Comparison of ENCODE assay signal across 3 cellular contexts in genomic region chr9:135438581-135439232, GRCh38.
TF ChIP-seq lines count a peak whose summit lies in the region.

No MANE protein-coding gene starts in this region.

TF ChIP-seq in Ishikawa, 13 proteins besides CTCF, POLR2A, EP300 and RAD21:
- TF ChIP-seq NFIC (IDR thresholded peaks at IDR 0.05) = peak; percentile 36; the same call in 1 of the 2 replicates
- TF ChIP-seq, protein P1, sequence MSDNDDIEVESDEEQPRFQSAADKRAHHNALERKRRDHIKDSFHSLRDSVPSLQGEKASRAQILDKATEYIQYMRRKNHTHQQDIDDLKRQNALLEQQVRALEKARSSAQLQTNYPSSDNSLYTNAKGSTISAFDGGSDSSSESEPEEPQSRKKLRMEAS (IDR thresholded peaks at IDR 0.05) = peak; percentile 47; the same call in 1 of the 2 replicates

TF ChIP-seq in K562, 482 proteins besides CTCF, POLR2A, EP300 and RAD21:
- peak; percentile 65 for TF ChIP-seq ZBTB33 (CRISPR knock-in tag; IDR thresholded peaks at IDR 0.05)

TF ChIP-seq in HepG2, 621 proteins besides CTCF, POLR2A, EP300 and RAD21:
- TF ChIP-seq FOSL2 (CRISPR knock-in tag; IDR thresholded peaks at IDR 0.05) = peak; percentile 51; the same call in 1 of the 2 replicates
